ENCODE assay signal across 8 cellular contexts in the genomic region with DNA sequence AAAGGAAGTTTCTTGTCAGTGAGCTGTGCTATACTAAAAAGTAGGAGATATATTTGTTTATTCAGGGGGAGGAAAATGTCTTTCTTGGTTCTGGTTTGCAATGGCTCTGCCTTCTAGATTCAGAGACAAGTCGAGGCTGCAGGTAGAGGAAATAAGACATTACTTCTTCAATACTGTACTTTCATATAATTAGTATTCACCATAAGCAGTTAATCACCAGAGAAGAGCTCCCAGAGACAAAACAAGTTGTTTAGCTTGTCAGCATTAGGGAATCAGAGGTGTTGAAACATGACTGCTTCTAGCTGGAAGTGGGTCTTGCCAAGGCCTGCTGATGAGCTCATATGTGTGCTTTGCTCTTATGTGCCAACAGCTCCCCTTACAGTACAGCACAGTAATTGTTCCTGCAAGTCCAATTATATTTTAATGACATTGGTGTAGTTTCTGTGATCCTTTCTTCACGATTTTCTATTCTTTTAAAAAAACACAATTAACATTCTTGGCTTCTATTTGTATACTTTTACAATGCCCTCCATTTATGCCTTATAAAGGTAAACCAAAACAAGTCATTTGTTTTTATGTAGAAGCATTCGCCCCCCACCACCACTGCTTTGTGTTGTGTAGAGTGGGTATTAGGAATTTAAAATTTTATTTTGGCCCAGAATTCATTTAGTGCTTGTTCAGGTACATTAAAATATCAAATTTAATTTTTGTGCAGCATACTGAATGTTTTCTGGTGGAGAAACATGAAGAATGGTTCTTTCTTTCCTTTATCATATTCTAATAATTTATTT.
DNase-seq lines count a peak whose midpoint lies in the region; ATAC-seq and TF ChIP-seq lines count a peak whose summit lies in the region.

No MANE protein-coding gene starts in this region.

- H3K4me3 ChIP-seq in vagina, result no peak overlapping the region

- H3K4me1 ChIP-seq in vagina, result peaks cover 22% of the 10 kb centered on the region

- POLR2A ChIA-PET in activated B cell treated with CpG ODN at 0.5 μM for 24 hours (lab: Charles Lee), result interaction anchor here (0.9 kb wide), 1 partner anchor 415 kb away, joined by 5 read pairs; the partner anchor contains the start of gene SSBP2

- ATAC-seq in GM19351 (IDR thresholded peaks at IDR 0.05; ENCODE audit: unreplicated experiment) (peak; percentile 93), HG03354 (IDR thresholded peaks at IDR 0.05; ENCODE audit: poor library complexity, severe bottlenecking, unreplicated experiment) (peak; percentile 95), activated B cell treated with CpG ODN at 0.5 μM for 24 hours (ENCODE audit: low read depth) (peak; percentile 84), esophagus mucosa (peak; percentile 100)

- H3K36me3 ChIP-seq in vagina, result no peaks in the 10 kb centered on the region

- intact Hi-C loops in activated B cell treated with CpG ODN at 0.5 μM for 24 hours (cut with micrococcal nuclease), result loop anchor here (1.0 to 5.0 kb wide), 4 partner anchors 314 to 865 kb away; partner anchors contain the start of gene ZCCHC9
- intact Hi-C loops in vagina (cut with DNase I), result loop anchor here (5.0 to 10.0 kb wide), 2 partner anchors 414 to 741 kb away; partner anchors contain the start of gene SSBP2

- no peak for TF ChIP-seq POLR2A in vagina (IDR thresholded peaks at IDR 0.05)

- CTCF ChIA-PET in activated B cell treated with CpG ODN at 0.5 μM for 24 hours (lab: Charles Lee), result interaction anchor here (0.7 to 2.3 kb wide), 11 partner anchors 17 to 744 kb away, joined by 3 to 41 read pairs (median 6); partner anchors contain the start of gene SSBP2

- H3K4me1 Mint-ChIP-seq in activated B cell treated with CpG ODN at 0.5 μM for 24 hours, result peaks cover 3% of the 10 kb centered on the region

- H3K27ac ChIP-seq in vagina, result peak overlapping the region; percentile 52

- H3K9me3 Mint-ChIP-seq in activated B cell treated with CpG ODN at 0.5 μM for 24 hours, result no peaks in the 10 kb centered on the region

- H3K36me3 Mint-ChIP-seq in activated B cell treated with CpG ODN at 0.5 μM for 24 hours (ENCODE audit: low read depth), result no peaks in the 10 kb centered on the region

- DNase-seq in DMS 273 (lab: John Stamatoyannopoulos, UW; ENCODE audit: unreplicated experiment) (peak; percentile 94), NCI-H345 (lab: John Stamatoyannopoulos, UW) (peak; percentile 73), activated B cell treated with CpG ODN at 0.5 μM for 24 hours (no peak), mucosa of gallbladder (ENCODE audit: low spot score) (peak; percentile 78), vagina (ENCODE audit: extremely low spot score in 2 of 2) (peak in 1 of 2 donors; percentile 91)

- no peak overlapping the region for H3K27ac Mint-ChIP-seq in activated B cell treated with CpG ODN at 0.5 μM for 24 hours

- H3K27me3 Mint-ChIP-seq in activated B cell treated with CpG ODN at 0.5 μM for 24 hours, result no peaks in the 10 kb centered on the region

- TF ChIP-seq CTCF in activated B cell treated with CpG ODN at 0.5 μM for 24 hours (IDR thresholded peaks at IDR 0.05) (no peak), vagina (IDR thresholded peaks at IDR 0.05) (peak in 2 of 3 experiments; percentile 64 to 77)

- no peak overlapping the region for H3K4me3 Mint-ChIP-seq in activated B cell treated with CpG ODN at 0.5 μM for 24 hours

- no peaks in the 10 kb centered on the region for H3K27me3 ChIP-seq in vagina

- no peaks in the 10 kb centered on the region for H3K9me3 ChIP-seq in vagina
